ENCODE assay signal across 24 cellular contexts in the genomic region with DNA sequence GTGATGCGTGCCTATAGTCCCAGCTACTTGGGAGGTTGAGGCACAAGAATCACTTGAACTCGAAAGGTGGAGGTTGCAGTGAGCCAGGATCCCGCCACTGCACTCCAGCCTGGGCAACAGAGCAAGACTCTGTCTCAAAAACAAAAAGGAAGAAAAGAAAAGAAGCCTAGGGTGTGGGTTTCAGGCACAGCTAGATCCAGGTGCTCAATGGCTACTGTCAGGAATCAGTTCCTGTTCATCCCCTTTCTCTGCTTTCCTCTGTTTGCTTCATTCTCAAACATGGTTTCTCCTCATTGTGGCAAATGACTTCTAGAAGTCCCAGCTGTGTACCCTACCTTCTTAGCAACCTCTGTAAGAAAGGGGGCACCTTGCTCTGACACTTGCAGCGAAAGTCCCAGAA. TPM values are rescaled to one million over a fixed set of nuclear protein-coding genes. Genes with fewer than 3 reads are reported as not detected.
"Had no signal": no experiment of that assay in that cellular context is flagged by ENCODE, and none has a peak within 500 bp of the region (broad histone marks: within the 10 kb centered on the region; RNA-seq: fewer than 3 reads in every experiment).

No MANE protein-coding gene starts in this region.

- H3K27me3 ChIP-seq: ascending aorta, breast epithelium, cardiac muscle cell, colonic mucosa, foreskin keratinocyte, gastrocnemius medialis, heart left ventricle had no signal

- ATAC-seq: foreskin keratinocyte had no signal

- H3K36me3 Mint-ChIP-seq: activated naive CD4-positive, alpha-beta T cell treated with anti-CD3 and anti-CD28 coated beads, Interleukin-2, amount 10 ng/mL, durations not matched to agents 7 days and 5 days; activated naive CD4-positive, alpha-beta T cell treated with anti-CD3 and anti-CD28 coated beads, Interleukin-2, amount 50 U/mL, for 72 hours; activated naive CD8-positive, alpha-beta T cell treated with anti-CD3 and anti-CD28 coated beads, Interleukin-2, amount 10 ng/mL, durations not matched to agents 7 days and 5 days; brain had no signal

- H3K27ac ChIP-seq: ascending aorta, breast epithelium, cardiac muscle cell, colonic mucosa, dorsolateral prefrontal cortex, esophagus muscularis mucosa, foreskin keratinocyte, gastrocnemius medialis, heart left ventricle had no signal

- H3K36me3 ChIP-seq: ascending aorta, breast epithelium, cardiac muscle cell, colonic mucosa, esophagus muscularis mucosa, gastrocnemius medialis, heart left ventricle had no signal

- H3K27ac Mint-ChIP-seq: activated CD4-positive, alpha-beta memory T cell treated with anti-CD3 and anti-CD28 coated beads, Interleukin-2, amount 10 ng/mL, durations not matched to agents 7 days and 5 days; activated naive CD4-positive, alpha-beta T cell treated with anti-CD3 and anti-CD28 coated beads, Interleukin-2, amount 10 ng/mL, durations not matched to agents 7 days and 5 days; activated naive CD4-positive, alpha-beta T cell treated with anti-CD3 and anti-CD28 coated beads, Interleukin-2, amount 50 U/mL, for 72 hours; activated naive CD8-positive, alpha-beta T cell treated with anti-CD3 and anti-CD28 coated beads, Interleukin-2, amount 10 ng/mL, durations not matched to agents 7 days and 5 days; activated T-cell treated with anti-CD3 and anti-CD28 coated beads, Interleukin-2, amount 50 U/mL, for 24 hours; activated T-cell treated with anti-CD3 and anti-CD28 coated beads, Interleukin-2, amount 50 U/mL, for 72 hours; effector memory CD8-positive, alpha-beta T cell; T-helper 2 cell treated with Interferon-gamma antibody and Interleukin-4, amounts not matched to agents 5 μg/mL and 100 μg/mL, for 36 hours had no signal

- H3K9me3 ChIP-seq: ascending aorta, breast epithelium, colonic mucosa, esophagus muscularis mucosa, gastrocnemius medialis, heart left ventricle had no signal

- H3K4me3 ChIP-seq: ascending aorta, breast epithelium, cardiac muscle cell, colonic mucosa, esophagus muscularis mucosa, gastrocnemius medialis, heart left ventricle had no signal

- H3K4me3 Mint-ChIP-seq: activated CD4-positive, alpha-beta memory T cell treated with anti-CD3 and anti-CD28 coated beads, Interleukin-2, amount 10 ng/mL, durations not matched to agents 7 days and 5 days; activated CD4-positive, alpha-beta T cell treated with anti-CD3 and anti-CD28 coated beads, Interleukin-2, amount 10 ng/mL, durations not matched to agents 7 days and 5 days; activated naive CD4-positive, alpha-beta T cell treated with anti-CD3 and anti-CD28 coated beads, Interleukin-2, amount 10 ng/mL, durations not matched to agents 7 days and 5 days; activated naive CD8-positive, alpha-beta T cell treated with anti-CD3 and anti-CD28 coated beads, Interleukin-2, amount 10 ng/mL, durations not matched to agents 7 days and 5 days; activated T-cell treated with anti-CD3 and anti-CD28 coated beads, Interleukin-2, amount 50 U/mL, for 24 hours; activated T-cell treated with anti-CD3 and anti-CD28 coated beads, Interleukin-2, amount 50 U/mL, for 72 hours; brain; effector memory CD8-positive, alpha-beta T cell; T-helper 17 cell; T-helper 2 cell treated with Interferon-gamma antibody and Interleukin-4, amounts not matched to agents 5 μg/mL and 100 μg/mL, for 36 hours; WTC11 had no signal

- H3K27me3 Mint-ChIP-seq: activated CD4-positive, alpha-beta memory T cell treated with anti-CD3 and anti-CD28 coated beads, Interleukin-2, amount 10 ng/mL, durations not matched to agents 7 days and 5 days; activated CD4-positive, alpha-beta T cell treated with anti-CD3 and anti-CD28 coated beads, Interleukin-2, amount 10 ng/mL, durations not matched to agents 7 days and 5 days; activated naive CD8-positive, alpha-beta T cell treated with anti-CD3 and anti-CD28 coated beads, Interleukin-2, amount 10 ng/mL, durations not matched to agents 7 days and 5 days had no signal

- H3K4me1 ChIP-seq: ascending aorta, breast epithelium, colonic mucosa, foreskin keratinocyte had no signal

- H3K9me3 Mint-ChIP-seq: activated CD4-positive, alpha-beta memory T cell treated with anti-CD3 and anti-CD28 coated beads, Interleukin-2, amount 10 ng/mL, durations not matched to agents 7 days and 5 days; activated CD4-positive, alpha-beta T cell treated with anti-CD3 and anti-CD28 coated beads, Interleukin-2, amount 10 ng/mL, durations not matched to agents 7 days and 5 days; activated naive CD4-positive, alpha-beta T cell treated with anti-CD3 and anti-CD28 coated beads, Interleukin-2, amount 10 ng/mL, durations not matched to agents 7 days and 5 days; activated naive CD4-positive, alpha-beta T cell treated with anti-CD3 and anti-CD28 coated beads, Interleukin-2, amount 50 U/mL, for 72 hours; activated naive CD8-positive, alpha-beta T cell treated with anti-CD3 and anti-CD28 coated beads, Interleukin-2, amount 10 ng/mL, durations not matched to agents 7 days and 5 days; activated T-cell treated with anti-CD3 and anti-CD28 coated beads, Interleukin-2, amount 50 U/mL, for 24 hours; activated T-cell treated with anti-CD3 and anti-CD28 coated beads, Interleukin-2, amount 50 U/mL, for 72 hours; brain; effector memory CD8-positive, alpha-beta T cell; T-helper 2 cell treated with Interferon-gamma antibody and Interleukin-4, amounts not matched to agents 5 μg/mL and 100 μg/mL, for 36 hours; WTC11 had no signal

- DNase-seq: activated CD4-positive, alpha-beta T cell treated with anti-CD3 and anti-CD28 coated beads for 1 hour; activated gamma-delta T cell; activated naive CD8-positive, alpha-beta T cell treated with anti-CD3 and anti-CD28 coated beads, Interleukin-2, amount 10 ng/mL, durations not matched to agents 7 days and 5 days; cerebellar nuclear complex; dorsolateral prefrontal cortex; foreskin keratinocyte; gastrocnemius medialis had no signal

RNA-seq across cellular contexts. Expression of a gene that starts 5.9 kb away (rescaled TPM):
- total RNA-seq: activated CD4-positive, alpha-beta memory T cell treated with anti-CD3 and anti-CD28 coated beads, Interleukin-2, amount 10 ng/mL, durations not matched to agents 7 days and 5 days; activated CD4-positive, alpha-beta T cell treated with anti-CD3 and anti-CD28 coated beads, Interleukin-2, amount 10 ng/mL, durations not matched to agents 7 days and 5 days; activated naive CD4-positive, alpha-beta T cell treated with anti-CD3 and anti-CD28 coated beads, Interleukin-2, amount 50 U/mL, for 72 hours; activated naive CD8-positive, alpha-beta T cell treated with anti-CD3 and anti-CD28 coated beads, Interleukin-2, amount 10 ng/mL, durations not matched to agents 7 days and 5 days; activated T-cell treated with anti-CD3 and anti-CD28 coated beads, Interleukin-2, amount 50 U/mL, for 72 hours; ascending aorta; cardiac muscle cell; heart left ventricle; T-helper 17 cell had no signal

RNA-seq across cellular contexts. Expression of a gene that starts 25.4 kb away (rescaled TPM):
- total RNA-seq: activated CD4-positive, alpha-beta memory T cell treated with anti-CD3 and anti-CD28 coated beads, Interleukin-2, amount 10 ng/mL, durations not matched to agents 7 days and 5 days; activated CD4-positive, alpha-beta T cell treated with anti-CD3 and anti-CD28 coated beads, Interleukin-2, amount 10 ng/mL, durations not matched to agents 7 days and 5 days; activated naive CD8-positive, alpha-beta T cell treated with anti-CD3 and anti-CD28 coated beads, Interleukin-2, amount 10 ng/mL, durations not matched to agents 7 days and 5 days; T-helper 17 cell had no signal
